In the genomic region with DNA sequence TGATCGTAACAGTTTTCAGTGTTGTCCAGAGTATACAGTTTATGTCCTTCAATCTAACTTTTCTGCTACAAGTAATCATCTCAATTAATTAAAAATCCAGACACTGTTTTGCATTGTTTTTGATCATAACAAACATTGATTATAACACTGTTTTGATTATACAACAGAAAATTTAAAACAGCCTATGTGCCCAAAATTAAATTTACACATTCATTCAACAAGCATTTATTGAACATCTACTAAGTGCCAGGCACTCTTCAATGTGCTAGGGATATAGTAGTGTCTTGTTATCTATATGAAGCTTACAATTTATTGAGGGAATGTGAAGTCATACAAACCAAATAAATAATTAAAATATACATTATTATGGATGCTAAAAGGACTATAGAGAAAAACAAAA, we compare ENCODE assay signal across 32 cellular contexts.
"Had no signal": no experiment of that assay in that cellular context is flagged by ENCODE, and none has a peak within 500 bp of the region (broad histone marks: within the 10 kb centered on the region; RNA-seq: fewer than 3 reads in every experiment).

No MANE protein-coding gene starts in this region.

- H3K4me3 ChIP-seq: adrenal gland, ascending aorta, body of pancreas, breast epithelium, cardiac muscle cell had no signal

- DNase-seq: activated effector memory CD4-positive, alpha-beta T cell treated with anti-CD3 and anti-CD28 coated beads, Interleukin-2, amount 50 U/mL, for 16 hours; activated effector memory CD4-positive, alpha-beta T cell treated with Interleukin-2 at 50 U/mL for 16 hours; activated gamma-delta T cell; activated gamma-delta T cell treated with Interleukin-2 at 50 U/mL for 16 hours; activated naive CD4-positive, alpha-beta T cell treated with anti-CD3 and anti-CD28 coated beads for 36 hours; activated naive CD4-positive, alpha-beta T cell treated with anti-CD3 and anti-CD28 coated beads, Interleukin-2, amount 10 ng/mL, durations not matched to agents 7 days and 5 days; activated naive CD4-positive, alpha-beta T cell treated with anti-CD3 and anti-CD28 coated beads, Interleukin-2, amount 50 U/mL, for 16 hours; activated naive CD8-positive, alpha-beta T cell treated with anti-CD3 and anti-CD28 coated beads for 36 hours; activated naive CD8-positive, alpha-beta T cell treated with anti-CD3 and anti-CD28 coated beads, Interleukin-2, amount 10 ng/mL, durations not matched to agents 7 days and 5 days; activated naive CD8-positive, alpha-beta T cell treated with anti-CD3 and anti-CD28 coated beads, Interleukin-2, amount 50 U/mL, for 24 hours; activated T-cell treated with anti-CD3 and anti-CD28 coated beads, Interleukin-2, amount 50 U/mL, for 1 hour; activated T-cell treated with anti-CD3 and anti-CD28 coated beads, Interleukin-2, amount 50 U/mL, for 24 hours; activated T-cell treated with anti-CD3 and anti-CD28 coated beads, Interleukin-2, amount 50 U/mL, for 4 hours; activated T-cell treated with anti-CD3 and anti-CD28 coated beads, Interleukin-2, amount 50 U/mL, for 48 hours; activated T-cell treated with anti-CD3 and anti-CD28 coated beads, Interleukin-2, amount 50 U/mL, for 72 hours; adrenal gland; amniotic stem cell; amygdala; anterior cingulate cortex; aorta; body of pancreas; brain microvascular endothelial cell; caudate nucleus; central memory CD4-positive, alpha-beta T cell; cerebellar nuclear complex had no signal

- H3K9me3 ChIP-seq: adrenal gland, body of pancreas had no signal

- H3K4me1 ChIP-seq: adrenal gland, ascending aorta, body of pancreas, breast epithelium had no signal

- H3K27me3 ChIP-seq: adrenal gland, ascending aorta, brain microvascular endothelial cell, breast epithelium, cardiac muscle cell had no signal

- H3K36me3 ChIP-seq: adrenal gland, ascending aorta, brain microvascular endothelial cell, breast epithelium, cardiac muscle cell had no signal

- H3K27ac ChIP-seq: adrenal gland, ascending aorta, body of pancreas, brain microvascular endothelial cell, breast epithelium, cardiac muscle cell had no signal

- FAIRE-seq: astrocyte, bronchial epithelial cell had no signal

- ATAC-seq: activated naive CD4-positive, alpha-beta T cell treated with anti-CD3 and anti-CD28 coated beads, Interleukin-2, amount 50 U/mL, for 72 hours; activated naive CD8-positive, alpha-beta T cell treated with anti-CD3 and anti-CD28 coated beads, Interleukin-2, amount 50 U/mL, for 24 hours; activated T-cell treated with anti-CD3 and anti-CD28 coated beads, Interleukin-2, amount 50 U/mL, for 4 hours; activated T-cell treated with anti-CD3 and anti-CD28 coated beads, Interleukin-2, amount 50 U/mL, for 72 hours; activated T-helper 17 cell treated with anti-CD3 and anti-CD28 coated beads, Interleukin-2, amount 50 U/mL, for 72 hours; body of pancreas had no signal
